ENCODE assay signal across 21 cellular contexts in the genomic region with DNA sequence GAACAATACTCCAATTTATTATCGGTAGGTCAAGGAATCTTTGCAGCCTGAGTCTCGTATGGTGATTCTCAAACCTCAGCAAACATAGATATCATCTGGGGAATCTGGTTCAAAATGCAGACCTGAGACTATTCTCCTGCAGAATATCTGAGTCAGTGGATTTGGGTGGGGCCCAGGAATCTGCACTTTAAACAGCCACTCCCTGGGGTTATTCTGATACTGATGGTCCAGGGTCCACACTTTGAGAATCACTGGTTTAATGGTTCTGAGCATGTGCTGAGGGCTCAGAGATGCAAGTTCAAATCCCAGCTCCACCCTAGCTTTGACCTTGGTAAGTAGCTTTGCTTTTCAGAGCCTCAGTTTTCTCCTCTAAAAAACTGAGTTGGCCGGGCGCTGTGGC.
"Had no signal": no experiment of that assay in that cellular context is flagged by ENCODE, and none has a peak within 500 bp of the region (broad histone marks: within the 10 kb centered on the region; RNA-seq: fewer than 3 reads in every experiment).

No MANE protein-coding gene starts in this region.

- DNase-seq: IMR-90, Karpas-422, KG1, MM.1S, NCI-H1092 treated with DMSO at 0.1 percent for 48 hours, NCI-H1436, NCI-H187, NCI-H2029, NCI-H2081 treated with DMSO at 0.1 percent for 48 hours, NCI-H2171, NCI-H226, NCI-H446, NCI-H510A, NCI-H524 treated with DMSO at 0.1 percent for 48 hours, NCI-H69, NCI-H774, SHP77, SK-N-SH, SW 1271 had no signal

- H3K9ac ChIP-seq: SK-N-SH had no signal

- H3K4me2 ChIP-seq: SK-N-SH had no signal

- H3K27ac ChIP-seq: RWPE1 had no signal

- ATAC-seq: HepG2 had no signal

- H3K9me3 ChIP-seq: SK-N-SH had no signal
